ENCODE assay signal across 8 cellular contexts in genomic region chr11:123560001-123560400, GRCh38.
DNase-seq lines count a peak whose midpoint lies in the region; ATAC-seq, FAIRE-seq and TF ChIP-seq lines count a peak whose summit lies in the region.

No MANE protein-coding gene starts in this region.

- FAIRE-seq in frontal cortex (lab: Jason Lieb, UNC) = no peak

- no peaks in the 10 kb centered on the region for H3K27me3 ChIP-seq in neuron (ENCODE audit: insufficient read depth, low read length)

- TF ChIP-seq CTCF in WI38 (IDR thresholded peaks at IDR 0.05; ENCODE audit: low read depth, low read length) (no peak), fibroblast of villous mesenchyme (IDR thresholded peaks at IDR 0.05; ENCODE audit: insufficient read depth, low read depth, low read length) (no peak)

- no peaks in the 10 kb centered on the region for H3K36me3 ChIP-seq in neuron (ENCODE audit: insufficient read depth, low read length)

- H3K4me3 ChIP-seq in WI38 (ENCODE audit: low read depth, low read length) (peak overlapping the region; percentile 47), fibroblast of villous mesenchyme (ENCODE audit: low read depth, low read length) (peak overlapping the region; percentile 40), neuron (ENCODE audit: low read length) (peak overlapping the region; percentile 43)

- ATAC-seq in HG03066 (IDR thresholded peaks at IDR 0.05; ENCODE audit: low read depth, unreplicated experiment) = peak; percentile 67

- no peaks in the 10 kb centered on the region for H3K9me3 ChIP-seq in neuron (ENCODE audit: low read length)

- H3K4me1 ChIP-seq in neuron (ENCODE audit: insufficient read depth, low read length) = peaks cover 10% of the 10 kb centered on the region

- H2AFZ ChIP-seq in neuron (ENCODE audit: low read depth, low read length) = peak overlapping the region; percentile 31

- DNase-seq in ELF-1 (ENCODE audit: low read depth, low spot score) (peak; percentile 49), fibroblast of villous mesenchyme (ENCODE audit: low read depth) (peak; percentile 42), HuH-7 (ENCODE audit: low spot score) (no peak), frontal cortex (ENCODE audit: low spot score in 2 of 2) (no peak), Kasumi-1 (lab: John Stamatoyannopoulos, UW) (no peak)

Comparison
In these comparisons a context has a peak if more than half of its experiments do, and no peak if none do; other contexts are left out.
1. DNase-seq: peak in ELF-1 (single experiment) and fibroblast of villous mesenchyme (single experiment); none in HuH-7 (single experiment), frontal cortex (0 of 2) and Kasumi-1 (0 of 2).
2. Peak in every context shown above with its lines, with median percentiles within 50 percentile points of each other: H3K4me3 ChIP-seq.